ENCODE assay signal across 1 cellular context in the genomic region with DNA sequence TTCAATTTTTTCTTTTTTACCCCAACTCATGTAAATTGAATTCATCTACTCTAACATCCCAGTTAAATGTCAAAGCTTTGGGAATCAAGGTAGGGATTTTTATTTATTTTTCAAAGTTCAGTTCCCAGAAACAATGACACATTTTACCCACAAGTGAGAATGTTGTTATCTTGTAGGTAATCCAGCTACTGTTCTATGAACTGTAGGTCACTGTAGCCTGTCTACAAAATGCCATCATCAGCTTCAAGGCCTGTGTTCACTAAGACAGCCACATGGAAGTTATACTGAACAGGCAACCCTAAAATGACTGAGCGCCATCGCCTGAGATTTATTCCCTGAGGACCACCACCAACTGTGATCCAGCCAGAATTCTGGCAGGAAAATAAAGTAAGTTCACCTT.
TF ChIP-seq lines count a peak whose summit lies in the region.

No MANE protein-coding gene starts in this region.

TF ChIP-seq in HepG2, 621 proteins besides CTCF, POLR2A, EP300 and RAD21 (continued from another document and continues in another):
- no peak for TF ChIP-seq REST (IDR thresholded peaks at IDR 0.05; ENCODE audit: borderline replicate concordance in 1 of 2, low read depth in 1 of 2, low read length in 2 of 2)
- no peak for TF ChIP-seq ZMYM3 (CRISPR knock-in tag; IDR thresholded peaks at IDR 0.05)
- TF ChIP-seq ZNF816 (CRISPR knock-in tag; IDR thresholded peaks at IDR 0.05; ENCODE audit: borderline replicate concordance) = no peak
- TF ChIP-seq, protein P1, sequence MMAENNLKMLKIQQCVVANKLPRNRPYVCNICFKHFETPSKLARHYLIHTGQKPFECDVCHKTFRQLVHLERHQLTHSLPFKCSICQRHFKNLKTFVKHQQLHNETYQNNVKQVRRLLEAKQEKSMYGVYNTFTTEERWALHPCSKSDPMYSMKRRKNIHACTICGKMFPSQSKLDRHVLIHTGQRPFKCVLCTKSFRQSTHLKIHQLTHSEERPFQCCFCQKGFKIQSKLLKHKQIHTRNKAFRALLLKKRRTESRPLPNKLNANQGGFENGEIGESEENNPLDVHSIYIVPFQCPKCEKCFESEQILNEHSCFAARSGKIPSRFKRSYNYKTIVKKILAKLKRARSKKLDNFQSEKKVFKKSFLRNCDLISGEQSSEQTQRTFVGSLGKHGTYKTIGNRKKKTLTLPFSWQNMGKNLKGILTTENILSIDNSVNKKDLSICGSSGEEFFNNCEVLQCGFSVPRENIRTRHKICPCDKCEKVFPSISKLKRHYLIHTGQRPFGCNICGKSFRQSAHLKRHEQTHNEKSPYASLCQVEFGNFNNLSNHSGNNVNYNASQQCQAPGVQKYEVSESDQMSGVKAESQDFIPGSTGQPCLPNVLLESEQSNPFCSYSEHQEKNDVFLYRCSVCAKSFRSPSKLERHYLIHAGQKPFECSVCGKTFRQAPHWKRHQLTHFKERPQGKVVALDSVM (CRISPR knock-in tag; IDR thresholded peaks at IDR 0.05) = no peak
- no peak for TF ChIP-seq SMARCC2 (IDR thresholded peaks at IDR 0.05)
- no peak for TF ChIP-seq ZFP36L2 (CRISPR knock-in tag; IDR thresholded peaks at IDR 0.05)
- TF ChIP-seq THYN1 (CRISPR knock-in tag; IDR thresholded peaks at IDR 0.05; ENCODE audit: borderline replicate concordance, low read depth) = no peak
- TF ChIP-seq ZNF878 (CRISPR knock-in tag; IDR thresholded peaks at IDR 0.05) = no peak
- TF ChIP-seq, protein P2, sequence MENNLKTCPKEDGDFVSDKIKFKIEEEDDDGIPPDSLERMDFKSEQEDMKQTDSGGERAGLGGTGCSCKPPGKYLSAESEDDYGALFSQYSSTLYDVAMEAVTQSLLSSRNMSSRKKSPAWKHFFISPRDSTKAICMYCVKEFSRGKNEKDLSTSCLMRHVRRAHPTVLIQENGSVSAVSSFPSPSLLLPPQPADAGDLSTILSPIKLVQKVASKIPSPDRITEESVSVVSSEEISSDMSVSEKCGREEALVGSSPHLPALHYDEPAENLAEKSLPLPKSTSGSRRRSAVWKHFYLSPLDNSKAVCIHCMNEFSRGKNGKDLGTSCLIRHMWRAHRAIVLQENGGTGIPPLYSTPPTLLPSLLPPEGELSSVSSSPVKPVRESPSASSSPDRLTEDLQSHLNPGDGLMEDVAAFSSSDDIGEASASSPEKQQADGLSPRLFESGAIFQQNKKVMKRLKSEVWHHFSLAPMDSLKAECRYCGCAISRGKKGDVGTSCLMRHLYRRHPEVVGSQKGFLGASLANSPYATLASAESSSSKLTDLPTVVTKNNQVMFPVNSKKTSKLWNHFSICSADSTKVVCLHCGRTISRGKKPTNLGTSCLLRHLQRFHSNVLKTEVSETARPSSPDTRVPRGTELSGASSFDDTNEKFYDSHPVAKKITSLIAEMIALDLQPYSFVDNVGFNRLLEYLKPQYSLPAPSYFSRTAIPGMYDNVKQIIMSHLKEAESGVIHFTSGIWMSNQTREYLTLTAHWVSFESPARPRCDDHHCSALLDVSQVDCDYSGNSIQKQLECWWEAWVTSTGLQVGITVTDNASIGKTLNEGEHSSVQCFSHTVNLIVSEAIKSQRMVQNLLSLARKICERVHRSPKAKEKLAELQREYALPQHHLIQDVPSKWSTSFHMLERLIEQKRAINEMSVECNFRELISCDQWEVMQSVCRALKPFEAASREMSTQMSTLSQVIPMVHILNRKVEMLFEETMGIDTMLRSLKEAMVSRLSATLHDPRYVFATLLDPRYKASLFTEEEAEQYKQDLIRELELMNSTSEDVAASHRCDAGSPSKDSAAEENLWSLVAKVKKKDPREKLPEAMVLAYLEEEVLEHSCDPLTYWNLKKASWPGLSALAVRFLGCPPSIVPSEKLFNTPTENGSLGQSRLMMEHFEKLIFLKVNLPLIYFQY (CRISPR knock-in tag; IDR thresholded peaks at IDR 0.05; ENCODE audit: borderline replicate concordance) = no peak
- TF ChIP-seq ZNF264 (CRISPR knock-in tag; IDR thresholded peaks at IDR 0.05) = no peak
- TF ChIP-seq ZFP91 (CRISPR knock-in tag; IDR thresholded peaks at IDR 0.05; ENCODE audit: borderline replicate concordance) = no peak
- no peak for TF ChIP-seq SPEN (CRISPR knock-in tag; IDR thresholded peaks at IDR 0.05; ENCODE audit: low read depth)
- TF ChIP-seq, protein P3, sequence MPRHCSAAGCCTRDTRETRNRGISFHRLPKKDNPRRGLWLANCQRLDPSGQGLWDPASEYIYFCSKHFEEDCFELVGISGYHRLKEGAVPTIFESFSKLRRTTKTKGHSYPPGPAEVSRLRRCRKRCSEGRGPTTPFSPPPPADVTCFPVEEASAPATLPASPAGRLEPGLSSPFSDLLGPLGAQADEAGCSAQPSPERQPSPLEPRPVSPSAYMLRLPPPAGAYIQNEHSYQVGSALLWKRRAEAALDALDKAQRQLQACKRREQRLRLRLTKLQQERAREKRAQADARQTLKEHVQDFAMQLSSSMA (CRISPR knock-in tag; IDR thresholded peaks at IDR 0.05) = no peak
- TF ChIP-seq REL (CRISPR knock-in tag; conservative IDR thresholded peaks at IDR 0.05) = no peak
- TF ChIP-seq, protein P4, sequence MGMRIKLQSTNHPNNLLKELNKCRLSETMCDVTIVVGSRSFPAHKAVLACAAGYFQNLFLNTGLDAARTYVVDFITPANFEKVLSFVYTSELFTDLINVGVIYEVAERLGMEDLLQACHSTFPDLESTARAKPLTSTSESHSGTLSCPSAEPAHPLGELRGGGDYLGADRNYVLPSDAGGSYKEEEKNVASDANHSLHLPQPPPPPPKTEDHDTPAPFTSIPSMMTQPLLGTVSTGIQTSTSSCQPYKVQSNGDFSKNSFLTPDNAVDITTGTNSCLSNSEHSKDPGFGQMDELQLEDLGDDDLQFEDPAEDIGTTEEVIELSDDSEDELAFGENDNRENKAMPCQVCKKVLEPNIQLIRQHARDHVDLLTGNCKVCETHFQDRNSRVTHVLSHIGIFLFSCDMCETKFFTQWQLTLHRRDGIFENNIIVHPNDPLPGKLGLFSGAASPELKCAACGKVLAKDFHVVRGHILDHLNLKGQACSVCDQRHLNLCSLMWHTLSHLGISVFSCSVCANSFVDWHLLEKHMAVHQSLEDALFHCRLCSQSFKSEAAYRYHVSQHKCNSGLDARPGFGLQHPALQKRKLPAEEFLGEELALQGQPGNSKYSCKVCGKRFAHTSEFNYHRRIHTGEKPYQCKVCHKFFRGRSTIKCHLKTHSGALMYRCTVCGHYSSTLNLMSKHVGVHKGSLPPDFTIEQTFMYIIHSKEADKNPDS (CRISPR knock-in tag; IDR thresholded peaks at IDR 0.05) = no peak
- TF ChIP-seq, protein P5, sequence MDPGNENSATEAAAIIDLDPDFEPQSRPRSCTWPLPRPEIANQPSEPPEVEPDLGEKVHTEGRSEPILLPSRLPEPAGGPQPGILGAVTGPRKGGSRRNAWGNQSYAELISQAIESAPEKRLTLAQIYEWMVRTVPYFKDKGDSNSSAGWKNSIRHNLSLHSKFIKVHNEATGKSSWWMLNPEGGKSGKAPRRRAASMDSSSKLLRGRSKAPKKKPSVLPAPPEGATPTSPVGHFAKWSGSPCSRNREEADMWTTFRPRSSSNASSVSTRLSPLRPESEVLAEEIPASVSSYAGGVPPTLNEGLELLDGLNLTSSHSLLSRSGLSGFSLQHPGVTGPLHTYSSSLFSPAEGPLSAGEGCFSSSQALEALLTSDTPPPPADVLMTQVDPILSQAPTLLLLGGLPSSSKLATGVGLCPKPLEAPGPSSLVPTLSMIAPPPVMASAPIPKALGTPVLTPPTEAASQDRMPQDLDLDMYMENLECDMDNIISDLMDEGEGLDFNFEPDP (CRISPR knock-in tag; conservative IDR thresholded peaks at IDR 0.05) = no peak
- TF ChIP-seq ZNF382 (CRISPR knock-in tag; IDR thresholded peaks at IDR 0.05; ENCODE audit: borderline replicate concordance) = no peak
- no peak for TF ChIP-seq WIZ (CRISPR knock-in tag; IDR thresholded peaks at IDR 0.05)
- no peak for TF ChIP-seq NFKB2 (CRISPR knock-in tag; IDR thresholded peaks at IDR 0.05; ENCODE audit: borderline replicate concordance)
- no peak for TF ChIP-seq MAF1 (CRISPR knock-in tag; IDR thresholded peaks at IDR 0.05; ENCODE audit: borderline replicate concordance)
- no peak for TF ChIP-seq REXO4 (CRISPR knock-in tag; IDR thresholded peaks at IDR 0.05; ENCODE audit: borderline replicate concordance)
- no peak for TF ChIP-seq PCBP1 (IDR thresholded peaks at IDR 0.05; ENCODE audit: borderline replicate concordance, low read depth, low read length)
- TF ChIP-seq JDP2 (CRISPR knock-in tag; IDR thresholded peaks at IDR 0.05; ENCODE audit: borderline replicate concordance) = no peak
- no peak for TF ChIP-seq ARID2 (CRISPR knock-in tag; IDR thresholded peaks at IDR 0.05; ENCODE audit: borderline replicate concordance)
- TF ChIP-seq, protein P6, sequence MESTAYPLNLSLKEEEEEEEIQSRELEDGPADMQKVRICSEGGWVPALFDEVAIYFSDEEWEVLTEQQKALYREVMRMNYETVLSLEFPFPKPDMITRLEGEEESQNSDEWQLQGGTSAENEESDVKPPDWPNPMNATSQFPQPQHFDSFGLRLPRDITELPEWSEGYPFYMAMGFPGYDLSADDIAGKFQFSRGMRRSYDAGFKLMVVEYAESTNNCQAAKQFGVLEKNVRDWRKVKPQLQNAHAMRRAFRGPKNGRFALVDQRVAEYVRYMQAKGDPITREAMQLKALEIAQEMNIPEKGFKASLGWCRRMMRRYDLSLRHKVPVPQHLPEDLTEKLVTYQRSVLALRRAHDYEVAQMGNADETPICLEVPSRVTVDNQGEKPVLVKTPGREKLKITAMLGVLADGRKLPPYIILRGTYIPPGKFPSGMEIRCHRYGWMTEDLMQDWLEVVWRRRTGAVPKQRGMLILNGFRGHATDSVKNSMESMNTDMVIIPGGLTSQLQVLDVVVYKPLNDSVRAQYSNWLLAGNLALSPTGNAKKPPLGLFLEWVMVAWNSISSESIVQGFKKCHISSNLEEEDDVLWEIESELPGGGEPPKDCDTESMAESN (CRISPR knock-in tag; conservative IDR thresholded peaks at IDR 0.05) = no peak
- TF ChIP-seq PHF8 (CRISPR knock-in tag; IDR thresholded peaks at IDR 0.05) = no peak
- TF ChIP-seq POLR2AphosphoS5 (IDR thresholded peaks at IDR 0.05; ENCODE audit: low read depth, low read length) = no peak
- no peak for TF ChIP-seq ZNF350 (CRISPR knock-in tag; IDR thresholded peaks at IDR 0.05; ENCODE audit: borderline replicate concordance, low read depth)
- no peak for TF ChIP-seq ZNF235 (CRISPR knock-in tag; IDR thresholded peaks at IDR 0.05; ENCODE audit: borderline replicate concordance)
- TF ChIP-seq FOXA1 (IDR thresholded peaks at IDR 0.05) = no peak
- TF ChIP-seq FOXA1 (CRISPR knock-in tag; IDR thresholded peaks at IDR 0.05) = no peak
- no peak for TF ChIP-seq ZNF674 (CRISPR knock-in tag; IDR thresholded peaks at IDR 0.05; ENCODE audit: low read depth)
- TF ChIP-seq SAP130 (CRISPR knock-in tag; IDR thresholded peaks at IDR 0.05; ENCODE audit: low read depth) = peak; percentile 36; the same call in 1 of the 2 replicates
- no peak for TF ChIP-seq SOX13 (IDR thresholded peaks at IDR 0.05)
- peak in 1 of 2 experiments; percentile 69; a peak in 1 of 4 replicates for TF ChIP-seq SOX13 (CRISPR knock-in tag; conservative IDR thresholded peaks at IDR 0.05 in 1 of 2, IDR thresholded peaks at IDR 0.05 in 1 of 2)
- TF ChIP-seq CHCHD3 (CRISPR knock-in tag; IDR thresholded peaks at IDR 0.05) = no peak
- peak; percentile 39; the same call in 1 of the 2 replicates for TF ChIP-seq RARA (CRISPR knock-in tag; IDR thresholded peaks at IDR 0.05)
